Comparison of ENCODE assay signal across 22 cellular contexts in the genomic region with DNA sequence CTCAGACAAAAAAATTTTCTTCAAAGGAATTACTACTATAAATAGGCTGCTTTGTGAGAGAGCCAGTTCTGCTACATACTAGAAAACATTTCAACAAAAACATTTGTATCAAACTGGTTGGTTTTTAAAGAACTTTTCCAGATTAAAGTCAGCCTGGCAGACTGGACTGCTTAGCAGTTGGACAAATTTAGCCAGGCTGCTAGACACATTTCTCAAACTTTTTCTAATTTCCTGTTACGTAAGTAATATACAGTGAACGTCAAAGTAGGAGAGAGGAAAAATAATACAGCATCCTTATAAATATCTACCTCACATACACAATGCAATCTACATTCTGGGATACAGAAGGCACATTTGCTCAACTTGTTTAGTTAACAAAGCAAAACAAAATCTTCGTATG.
"Had no signal": no experiment of that assay in that cellular context is flagged by ENCODE, and none has a peak within 500 bp of the region (broad histone marks: within the 10 kb centered on the region; RNA-seq: fewer than 3 reads in every experiment).

No MANE protein-coding gene starts in this region.

- FAIRE-seq: frontal cortex, kidney had no signal

- H3K79me2 ChIP-seq: parathyroid adenoma had no signal

- H3K9me3 Mint-ChIP-seq: activated CD4-positive, alpha-beta memory T cell treated with anti-CD3 and anti-CD28 coated beads for 36 hours; activated naive CD8-positive, alpha-beta T cell treated with anti-CD3 and anti-CD28 coated beads for 36 hours; naive thymus-derived CD8-positive, alpha-beta T cell; stimulated activated memory B cell treated with anti-CD40 and anti-IgM and Interleukin-4, amounts not matched to agents 10 μg/mL and 1 μg/mL and 100 μg/mL, for 72 hours; T-cell had no signal

- H3K27ac Mint-ChIP-seq: activated CD4-positive, alpha-beta memory T cell treated with anti-CD3 and anti-CD28 coated beads for 36 hours; activated CD4-positive, alpha-beta T cell treated with anti-CD3 and anti-CD28 coated beads for 36 hours; activated naive CD8-positive, alpha-beta T cell treated with anti-CD3 and anti-CD28 coated beads for 36 hours; naive thymus-derived CD8-positive, alpha-beta T cell; stimulated activated memory B cell treated with anti-CD40 and anti-IgM and Interleukin-4, amounts not matched to agents 10 μg/mL and 1 μg/mL and 100 μg/mL, for 72 hours; T-cell; WTC11 had no signal

- H3K9ac ChIP-seq: parathyroid adenoma had no signal

- H3K36me3 Mint-ChIP-seq: activated CD4-positive, alpha-beta memory T cell treated with anti-CD3 and anti-CD28 coated beads for 36 hours; activated naive CD8-positive, alpha-beta T cell treated with anti-CD3 and anti-CD28 coated beads for 36 hours; naive thymus-derived CD8-positive, alpha-beta T cell; stimulated activated memory B cell treated with anti-CD40 and anti-IgM and Interleukin-4, amounts not matched to agents 10 μg/mL and 1 μg/mL and 100 μg/mL, for 72 hours; T-cell; WTC11 had no signal

- H2AFZ ChIP-seq: parathyroid adenoma had no signal

- H3K27ac ChIP-seq: dorsolateral prefrontal cortex, heart left ventricle, left ventricle myocardium inferior, parathyroid adenoma, sigmoid colon, spleen, testis had no signal

- ATAC-seq: activated CD4-positive, alpha-beta T cell treated with anti-CD3 and anti-CD28 coated beads for 36 hours; heart left ventricle; mucosa of descending colon; naive thymus-derived CD8-positive, alpha-beta T cell; SK-N-SH treated with all-trans-retinoic acid at 6 μM for 48 hours; stimulated activated memory B cell treated with anti-CD40 and anti-IgM and Interleukin-4, amounts not matched to agents 10 μg/mL and 1 μg/mL and 100 μg/mL, for 72 hours; T-cell; WTC11 had no signal

- H3K36me3 ChIP-seq: heart left ventricle, left ventricle myocardium inferior, sigmoid colon, spleen had no signal

- H3K4me3 Mint-ChIP-seq: activated CD4-positive, alpha-beta memory T cell treated with anti-CD3 and anti-CD28 coated beads for 36 hours; activated CD4-positive, alpha-beta T cell treated with anti-CD3 and anti-CD28 coated beads for 36 hours; activated naive CD8-positive, alpha-beta T cell treated with anti-CD3 and anti-CD28 coated beads for 36 hours; naive thymus-derived CD8-positive, alpha-beta T cell; stimulated activated memory B cell treated with anti-CD40 and anti-IgM and Interleukin-4, amounts not matched to agents 10 μg/mL and 1 μg/mL and 100 μg/mL, for 72 hours; T-cell; WTC11 had no signal

- H3K9me3 ChIP-seq: heart left ventricle, left ventricle myocardium inferior, mucosa of descending colon, sigmoid colon, spleen, testis had no signal

- H3K4me1 ChIP-seq: parathyroid adenoma, sigmoid colon had no signal

- H3K27me3 ChIP-seq: heart left ventricle, sigmoid colon, testis had no signal

- DNase-seq: activated CD4-positive, alpha-beta memory T cell treated with anti-CD3 and anti-CD28 coated beads for 36 hours; activated CD4-positive, alpha-beta T cell treated with anti-CD3 and anti-CD28 coated beads for 36 hours; activated naive CD4-positive, alpha-beta T cell; activated naive CD8-positive, alpha-beta T cell treated with anti-CD3 and anti-CD28 coated beads for 36 hours; amygdala; dorsolateral prefrontal cortex; heart left ventricle; kidney; left ventricle myocardium inferior; mammary epithelial cell; mucosa of descending colon; naive thymus-derived CD8-positive, alpha-beta T cell; sigmoid colon; spleen; stimulated activated CD4-positive, alpha-beta T cell treated with anti-CD3 and anti-CD28 coated beads, Interleukin-4, amount 100 ng/mL, for 4 hours; T-cell; testis had no signal

- H3K4me3 ChIP-seq: dorsolateral prefrontal cortex, heart left ventricle, left ventricle myocardium inferior, mucosa of descending colon, sigmoid colon, spleen, testis had no signal

- H3K27me3 Mint-ChIP-seq: activated naive CD8-positive, alpha-beta T cell treated with anti-CD3 and anti-CD28 coated beads for 36 hours had no signal

- H3K4me1 Mint-ChIP-seq: activated CD4-positive, alpha-beta T cell treated with anti-CD3 and anti-CD28 coated beads for 36 hours had no signal
